8 cellular contexts compared by ENCODE assay signal in the genomic region with DNA sequence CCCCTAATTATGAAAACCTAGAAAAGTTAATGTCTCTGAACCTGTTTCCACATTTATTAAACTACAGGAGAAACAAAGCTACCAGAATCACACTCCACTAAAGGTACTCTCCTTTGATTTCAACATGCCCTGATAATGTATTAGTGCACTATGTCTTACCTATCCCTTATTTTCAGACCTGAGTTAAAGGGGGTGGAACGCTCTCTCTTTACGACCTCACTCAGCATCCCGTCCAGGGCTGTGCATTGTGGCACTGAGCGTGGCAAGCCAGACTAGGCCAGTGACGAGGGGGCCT. TPM values are rescaled to one million over a fixed set of nuclear protein-coding genes. Genes with fewer than 3 reads are reported as not detected.
DNase-seq lines count a peak whose midpoint lies in the region; ATAC-seq and TF ChIP-seq lines count a peak whose summit lies in the region.

No MANE protein-coding gene starts in this region.

- H3K4me3 ChIP-seq in GM06990 (replicated peaks; ENCODE audit: low read depth, low read length) (peak overlapping the region; percentile 81), astrocyte of the cerebellum (ENCODE audit: low read depth, low read length) (peak overlapping the region; percentile 89), right lobe of liver (peak overlapping the region; percentile 84 to 93 (median 89)), tibial nerve (peak overlapping the region; percentile 62 to 89 (median 78))

- H3K27ac ChIP-seq in right lobe of liver = peak overlapping the region; percentile 74 to 92 (median 90)
- peak overlapping the region; percentile 84 to 96 (median 94) for H3K27ac ChIP-seq in tibial nerve

- H3K4me1 ChIP-seq in right lobe of liver (peaks cover 0 to 11% (median 0%) of the 10 kb centered on the region in 4 donors), tibial nerve (peaks cover 0 to 32% (median 14%) of the 10 kb centered on the region in 4 donors)

- intact Hi-C loops in right lobe of liver (cut with DNase I) = no loop called here

- WGBS in right lobe of liver (ENCODE audit: insufficient coverage, low coverage, low lambda C conversion rate, missing lambda C conversion rate) = 0% methylated on average over 3 of the region's 5 CpGs
- WGBS in tibial nerve, 2 donors = 3% methylated on average over 5 of the region's 5 CpGs

- no peaks in the 10 kb centered on the region for H3K9me3 ChIP-seq in right lobe of liver
- no peaks in the 10 kb centered on the region for H3K9me3 ChIP-seq in tibial nerve

- TF ChIP-seq EP300 in tibial nerve (IDR thresholded peaks at IDR 0.05) = no peak

- ATAC-seq in HG03135 (IDR thresholded peaks at IDR 0.05; ENCODE audit: unreplicated experiment) (peak; percentile 41), right lobe of liver (peak in 1 of 4 donors; percentile 49), HG03457 (IDR thresholded peaks at IDR 0.05; ENCODE audit: unreplicated experiment) (no peak)

- H3K27me3 ChIP-seq in GM06990 (replicated peaks; ENCODE audit: control insufficient read depth, insufficient read depth, low read length) (no peaks in the 10 kb centered on the region), right lobe of liver (no peaks in the 10 kb centered on the region), tibial nerve (no peaks in the 10 kb centered on the region)

- in situ Hi-C loops in astrocyte of the cerebellum (cut with HindIII; ENCODE audit: low sequenced_read_pairs) = no loop called here

- H3K36me3 ChIP-seq in GM06990 (ENCODE audit: control insufficient read depth, insufficient read depth, low read length) (peaks cover 6% of the 10 kb centered on the region), right lobe of liver (peaks cover 0 to 20% (median 3%) of the 10 kb centered on the region in 4 donors), tibial nerve (peaks cover 0 to 23% (median 10%) of the 10 kb centered on the region in 3 donors)

- no peak for DNase-seq in GM06990 (ENCODE audit: extremely low read depth, insufficient read length)
- DNase-seq in astrocyte of the cerebellum (ENCODE audit: low read depth) = no peak
- DNase-seq in right lobe of liver = no peak
- DNase-seq in tibial nerve (ENCODE audit: low spot score in 2 of 2) = no peak
- DNase-seq in HK-2 (ENCODE audit: unreplicated experiment) = no peak
- no peak for DNase-seq in nucleus accumbens (lab: John Stamatoyannopoulos, UW)

- no peak for TF ChIP-seq CTCF in GM06990 (IDR thresholded peaks at IDR 0.05; ENCODE audit: insufficient read depth, low read length, poor library complexity, severe bottlenecking)
- no peak for TF ChIP-seq CTCF in astrocyte of the cerebellum (IDR thresholded peaks at IDR 0.05; ENCODE audit: low read depth, low read length, missing control alignments)
- no peak for TF ChIP-seq CTCF in right lobe of liver (IDR thresholded peaks at IDR 0.05)
- no peak for TF ChIP-seq CTCF in tibial nerve (IDR thresholded peaks at IDR 0.05)

- no peak for TF ChIP-seq POLR2A in right lobe of liver (IDR thresholded peaks at IDR 0.05)
- TF ChIP-seq POLR2A in tibial nerve (IDR thresholded peaks at IDR 0.05) = no peak

RNA-seq across cellular contexts. Expression of gene LSM10, which starts 0.7 kb away (rescaled TPM):
- total RNA-seq in right lobe of liver (10 to 100 TPM; 15.2 to 42.0 (median 22.3) TPM), tibial nerve (10 to 100 TPM; 10.2 to 75.6 (median 34.7) TPM)

RNA-seq across cellular contexts. Expression of gene STK40, which starts 11.3 kb away (rescaled TPM):
- total RNA-seq in right lobe of liver (10 to 100 TPM; 22.7 to 45.5 (median 29.0) TPM), tibial nerve (10 to 100 TPM; 25.7 to 39.3 (median 30.0) TPM)

RNA-seq across cellular contexts. Expression of gene OSCP1, which starts 53.2 kb away (rescaled TPM):
- total RNA-seq in right lobe of liver (1 to 10 TPM in 5 of 6 experiments, under 1 TPM in 1; 0.40 to 4.9 (median 1.7) TPM), tibial nerve (10 to 100 TPM in 3 of 4 donors, 1 to 10 TPM in 1; 7.2 to 32.4 (median 17.6) TPM)
